9 cellular contexts compared by ENCODE assay signal in genomic region chr10:133062085-133062484, GRCh38. TPM values are rescaled to one million over a fixed set of nuclear protein-coding genes. Genes with fewer than 3 reads are reported as not detected.
"Had no signal": no experiment of that assay in that cellular context is flagged by ENCODE, and none has a peak within 500 bp of the region (broad histone marks: within the 10 kb centered on the region; RNA-seq: fewer than 3 reads in every experiment).

No MANE protein-coding gene starts in this region.

- DNase-seq: H9, HCEC 1CT, IMR-90, KBM-7 had no signal

- H2AFZ ChIP-seq: GM23338 had no signal

- ATAC-seq: GM23338 had no signal

- H3K4me3 Mint-ChIP-seq: GM23338, H9 had no signal

- H3K27ac Mint-ChIP-seq: GM23338, H9 had no signal

- H3K4me1 Mint-ChIP-seq: GM23338 had no signal

- H3K4me3 ChIP-seq: GM23338 had no signal

- H3K4me2 ChIP-seq: GM23338 had no signal

- FAIRE-seq: H1, H54, HTR-8/SVneo had no signal

RNA-seq across cellular contexts. Expression of gene ADGRA1, which starts 25.6 kb away (rescaled TPM):
- total RNA-seq: HT-29, IMR-90 had no signal
- polyA plus RNA-seq: IMR-90 had no signal
